ENCODE assay signal across 8 cellular contexts in the genomic region with DNA sequence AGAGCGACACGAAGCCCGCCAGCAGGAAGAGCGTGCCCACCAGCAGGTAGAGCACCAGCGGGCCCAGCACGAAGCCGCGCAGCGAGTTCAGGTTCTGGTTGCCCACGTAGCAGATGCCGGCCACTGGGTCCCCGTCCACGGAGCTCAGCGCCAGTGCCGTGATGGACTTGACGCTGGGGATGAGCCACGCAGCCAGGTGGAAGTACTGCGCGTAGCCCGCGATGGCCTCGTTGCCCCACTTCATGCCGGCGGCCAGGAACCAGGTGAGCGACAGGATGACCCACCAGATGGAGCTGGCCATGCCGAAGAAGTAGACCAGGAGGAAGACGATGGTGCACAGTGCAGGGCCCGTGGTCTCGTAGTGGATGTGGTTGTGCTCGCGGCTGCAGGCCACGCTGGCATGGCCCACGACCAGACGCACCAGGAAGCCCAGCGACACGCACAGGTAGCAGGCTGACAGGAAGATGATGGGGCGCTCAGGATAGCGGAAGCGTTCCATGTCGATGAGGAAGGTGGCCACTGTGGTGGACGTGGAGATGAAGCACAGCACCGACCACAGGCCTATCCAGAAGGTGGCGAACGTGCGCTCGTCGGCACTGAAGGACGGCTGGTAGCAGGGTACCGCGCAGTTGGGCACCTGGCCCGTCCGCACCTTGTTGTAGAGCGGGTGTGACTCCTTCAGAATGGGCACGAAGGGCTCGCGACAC. TPM values are rescaled to one million over a fixed set of nuclear protein-coding genes. Genes with fewer than 3 reads are reported as not detected.
DNase-seq lines count a peak whose midpoint lies in the region; ATAC-seq and TF ChIP-seq lines count a peak whose summit lies in the region.

No MANE protein-coding gene starts in this region.

- POLR2A ChIA-PET in PC-9 (lab: Charles Lee; ENCODE audit: unreplicated experiment): no interaction called here
- POLR2A ChIA-PET in naive thymus-derived CD4-positive, alpha-beta T cell (lab: Charles Lee): no interaction called here

- TF ChIP-seq CTCF in GM06990 (IDR thresholded peaks at IDR 0.05; ENCODE audit: insufficient read depth, low read length, poor library complexity, severe bottlenecking) (peak; percentile 38), PC-9 (conservative IDR thresholded peaks at IDR 0.05) (peak; percentile 38; the same call in 1 of the 2 replicates), epithelial cell of esophagus (IDR thresholded peaks at IDR 0.05; ENCODE audit: insufficient read depth, low read depth, low read length, missing control alignments) (peak; percentile 56)

- peak overlapping the region; percentile 59 to 97 (median 85) for H3K4me3 Mint-ChIP-seq in naive thymus-derived CD4-positive, alpha-beta T cell

- no peaks in the 10 kb centered on the region for H3K9me2 ChIP-seq in PC-9 (ENCODE audit: insufficient read depth)

- peaks cover 9 to 37% (median 29%) of the 10 kb centered on the region in 7 donors for H3K4me1 Mint-ChIP-seq in naive thymus-derived CD4-positive, alpha-beta T cell

- peaks cover 36% of the 10 kb centered on the region for H3K79me2 ChIP-seq in PC-9 (ENCODE audit: low read depth)

- DNase-seq in GM06990 (ENCODE audit: extremely low read depth, insufficient read length) (peak; percentile 28), PC-9 (peak in 1 of 2 experiments; percentile 21), epithelial cell of esophagus (ENCODE audit: low read depth) (peak; percentile 78), pons (ENCODE audit: low spot score) (no peak), NCI-H1048 (lab: John Stamatoyannopoulos, UW) (no peak), Kasumi-1 (lab: John Stamatoyannopoulos, UW) (no peak), middle frontal gyrus (ENCODE audit: extremely low spot score, low spot score) (no peak)
- peak in 1 of 9 donors; percentile 23 for DNase-seq in naive thymus-derived CD4-positive, alpha-beta T cell

- intact Hi-C loops in PC-9 (cut with micrococcal nuclease; ENCODE audit: unreplicated experiment): loop anchor here (2.0 to 5.0 kb wide), 3 partner anchors 60 to 295 kb away; no protein-coding TSS in a partner anchor
- intact Hi-C loops in naive thymus-derived CD4-positive, alpha-beta T cell (cut with micrococcal nuclease): loop anchor here (2.0 to 5.0 kb wide), 5 partner anchors 143 to 500 kb away; a partner anchor contains a TSS

- H3K4me3 ChIP-seq in GM06990 (replicated peaks; ENCODE audit: low read depth, low read length) (peak overlapping the region; percentile 69; the same call in 1 of the 2 replicates), PC-9 (peak overlapping the region; percentile 71), epithelial cell of esophagus (ENCODE audit: low read length) (peak overlapping the region; percentile 68)
- peak overlapping the region; percentile 63 for H3K4me3 ChIP-seq in naive thymus-derived CD4-positive, alpha-beta T cell (ENCODE audit: low read length)

- no peak overlapping the region for H3K27ac Mint-ChIP-seq in naive thymus-derived CD4-positive, alpha-beta T cell

- H3K9me3 Mint-ChIP-seq in naive thymus-derived CD4-positive, alpha-beta T cell: peaks cover 0 to 1% (median 0%) of the 10 kb centered on the region in 11 donors

- CTCF ChIA-PET in PC-9 (lab: Charles Lee): no interaction called here
- CTCF ChIA-PET in naive thymus-derived CD4-positive, alpha-beta T cell (lab: Charles Lee): no interaction called here

- no peaks in the 10 kb centered on the region for H3K36me3 Mint-ChIP-seq in naive thymus-derived CD4-positive, alpha-beta T cell

- H3K27ac ChIP-seq in PC-9: no peak overlapping the region
- no peak overlapping the region for H3K27ac ChIP-seq in naive thymus-derived CD4-positive, alpha-beta T cell (ENCODE audit: low read depth, low read length)

- H3K36me3 ChIP-seq in GM06990 (ENCODE audit: control insufficient read depth, insufficient read depth, low read length) (no peaks in the 10 kb centered on the region), PC-9 (ENCODE audit: low read depth) (no peaks in the 10 kb centered on the region)
- no peaks in the 10 kb centered on the region for H3K36me3 ChIP-seq in naive thymus-derived CD4-positive, alpha-beta T cell (ENCODE audit: control insufficient read depth in 2 of 3, insufficient read depth in 3 of 3, low read length in 3 of 3)

- peak overlapping the region; percentile 81 for H3K4me2 ChIP-seq in PC-9

- H3K27me3 ChIP-seq in GM06990 (replicated peaks; ENCODE audit: control insufficient read depth, insufficient read depth, low read length) (no peaks in the 10 kb centered on the region), PC-9 (ENCODE audit: insufficient read depth, low read depth) (no peaks in the 10 kb centered on the region)
- H3K27me3 ChIP-seq in naive thymus-derived CD4-positive, alpha-beta T cell (ENCODE audit: control insufficient read depth in 2 of 2, insufficient read depth in 2 of 2, low read length in 2 of 2): peaks cover 0 to 3% of the 10 kb centered on the region in 2 donors

- BruUV-seq in PC-9 (replicated peaks; lab: Mats Ljungman, UMichigan): no TSS peak

- 0 out of 2 replicates have a peak, but pooled peaks cover 3% of the 10 kb centered on the region for H3F3A ChIP-seq in PC-9 (ENCODE audit: insufficient read depth, low read depth)

- no peaks in the 10 kb centered on the region for H4K20me1 ChIP-seq in PC-9 (ENCODE audit: insufficient read depth)

- peaks cover 22 to 79% (median 34%) of the 10 kb centered on the region in 5 donors for H3K27me3 Mint-ChIP-seq in naive thymus-derived CD4-positive, alpha-beta T cell

- ATAC-seq in naive thymus-derived CD4-positive, alpha-beta T cell: no peak

- peak overlapping the region; percentile 93 for H2AFZ ChIP-seq in PC-9

- H3K4me1 ChIP-seq in PC-9 (replicated peaks; ENCODE audit: insufficient read depth): peaks cover 21% of the 10 kb centered on the region
- H3K4me1 ChIP-seq in naive thymus-derived CD4-positive, alpha-beta T cell (ENCODE audit: control insufficient read depth in 2 of 2, insufficient read depth in 2 of 2, low read length in 2 of 2): peaks cover 20 to 24% of the 10 kb centered on the region in 2 donors

- no peaks in the 10 kb centered on the region for H3K9me3 ChIP-seq in PC-9 (ENCODE audit: insufficient read depth, low read depth)
- H3K9me3 ChIP-seq in naive thymus-derived CD4-positive, alpha-beta T cell (ENCODE audit: control insufficient read depth in 2 of 3, low read length in 3 of 3): no peaks in the 10 kb centered on the region

RNA-seq across cellular contexts. Expression of a gene that starts 2.1 kb away (rescaled TPM):
- total RNA-seq in PC-9 (2021): 5.6 and 6.8 TPM in 2 replicates
- total RNA-seq in naive thymus-derived CD4-positive, alpha-beta T cell: under 1 TPM; 0.13 to 0.93 (median 0.27) TPM
- polyA plus RNA-seq in naive thymus-derived CD4-positive, alpha-beta T cell: not detected

RNA-seq across cellular contexts. Expression of a gene that starts 56.2 kb away (rescaled TPM):
- 21.8 and 24.8 TPM in 2 replicates for total RNA-seq in PC-9 (2021)
- 10 to 100 TPM in 3 of 5 experiments, 1 to 10 TPM in 2; 6.7 to 16.7 (median 10.7) TPM for total RNA-seq in naive thymus-derived CD4-positive, alpha-beta T cell
- 1 to 10 TPM; 1.7 to 2.6 TPM for polyA plus RNA-seq in naive thymus-derived CD4-positive, alpha-beta T cell

Comparison
In these comparisons a context has a peak if more than half of its experiments do, and no peak if none do; other contexts are left out.
1. DNase-seq: peak in GM06990 (single experiment) and epithelial cell of esophagus (single experiment); none in pons (single experiment), NCI-H1048 (single experiment), Kasumi-1 (0 of 2) and middle frontal gyrus (single experiment).
2. Peak in every context shown above with its lines, with median percentiles within 50 percentile points of each other: H3K4me3 ChIP-seq and CTCF ChIP-seq.